14 cellular contexts compared by ENCODE assay signal in the genomic region with DNA sequence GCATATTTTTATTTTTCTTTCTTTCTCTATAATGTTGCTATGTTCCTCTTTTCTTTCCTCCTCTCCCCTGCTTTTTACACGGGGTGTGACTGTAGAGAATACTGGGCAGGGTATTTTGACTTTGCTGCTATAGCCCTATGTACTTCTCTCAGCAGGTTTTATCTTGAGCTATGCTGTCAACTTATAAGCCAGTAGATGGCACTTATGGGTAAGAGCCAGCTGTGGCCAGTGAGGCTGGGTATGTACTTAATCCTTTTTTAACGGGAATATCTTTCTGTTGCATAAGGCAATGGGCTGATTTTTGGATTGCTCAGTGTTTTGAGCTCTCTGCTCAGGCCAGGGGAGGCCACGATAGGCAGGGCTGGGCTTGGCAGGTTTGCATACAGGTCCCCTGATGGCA.
DNase-seq lines count a peak whose midpoint lies in the region; TF ChIP-seq lines count a peak whose summit lies in the region.
"Had no signal": no experiment of that assay in that cellular context is flagged by ENCODE, and none has a peak within 500 bp of the region (broad histone marks: within the 10 kb centered on the region; RNA-seq: fewer than 3 reads in every experiment).

No MANE protein-coding gene starts in this region.

- H3K4me1 ChIP-seq in OCI-LY1 (ENCODE audit: insufficient read depth, low read length, severe bottlenecking): no peaks in the 10 kb centered on the region
- no peaks in the 10 kb centered on the region for H3K4me1 ChIP-seq in neural progenitor cell
- peaks cover 4% of the 10 kb centered on the region for H3K4me1 ChIP-seq in osteoblast (ENCODE audit: insufficient read depth, low read length)
- H3K4me1 ChIP-seq in adrenal gland (replicated peaks in 1 of 2): no peaks in the 10 kb centered on the region

- intact Hi-C loops in adrenal gland (cut with DNase I): no loop called here

- TF ChIP-seq CTCF in OCI-LY1 (IDR thresholded peaks at IDR 0.05; ENCODE audit: low read length) (peak; percentile 13; the same call in 1 of the 2 replicates), choroid plexus epithelial cell (conservative IDR thresholded peaks at IDR 0.05; ENCODE audit: low read depth, low read length) (peak; percentile 27), neural progenitor cell (IDR thresholded peaks at IDR 0.05) (peak; percentile 31), osteoblast (IDR thresholded peaks at IDR 0.05; ENCODE audit: extremely low read depth, low read depth, low read length) (no peak), adrenal gland (IDR thresholded peaks at IDR 0.05) (no peak)

- H4K20me1 ChIP-seq in OCI-LY1 (ENCODE audit: insufficient read depth, low read length) (no peaks in the 10 kb centered on the region), neural progenitor cell (ENCODE audit: low read depth) (no peaks in the 10 kb centered on the region), osteoblast (ENCODE audit: insufficient read depth, low read length) (no peaks in the 10 kb centered on the region)

- no peak overlapping the region for H3K4me3 Mint-ChIP-seq in neural progenitor cell
- H3K4me3 Mint-ChIP-seq: activated CD8-positive, alpha-beta T cell treated with anti-CD3 and anti-CD28 coated beads for 36 hours; CD4-positive, CD25-positive, alpha-beta regulatory T cell; central memory CD8-positive, alpha-beta T cell had no signal

- H3K9me2 ChIP-seq in OCI-LY1 (ENCODE audit: low read depth, low read length): no peaks in the 10 kb centered on the region

- H3K27me3 Mint-ChIP-seq in neural progenitor cell (ENCODE audit: insufficient read depth, low read depth): no peaks in the 10 kb centered on the region
- H3K27me3 Mint-ChIP-seq: CD4-positive, CD25-positive, alpha-beta regulatory T cell; central memory CD8-positive, alpha-beta T cell had no signal

- H3F3A ChIP-seq in OCI-LY1 (ENCODE audit: insufficient read depth, low read length) (no peaks in the 10 kb centered on the region), neural progenitor cell (ENCODE audit: low read depth) (no peaks in the 10 kb centered on the region)

- H3K4me1 Mint-ChIP-seq in neural progenitor cell: no peaks in the 10 kb centered on the region
- H3K4me1 Mint-ChIP-seq: CD4-positive, CD25-positive, alpha-beta regulatory T cell; central memory CD8-positive, alpha-beta T cell had no signal

- no peak overlapping the region for H3K27ac ChIP-seq in OCI-LY1 (ENCODE audit: low read depth, low read length, poor library complexity, severe bottlenecking)
- no peak overlapping the region for H3K27ac ChIP-seq in neural progenitor cell
- H3K27ac ChIP-seq in osteoblast (ENCODE audit: low read depth, low read length): no peak overlapping the region
- no peak overlapping the region for H3K27ac ChIP-seq in adrenal gland
- H3K27ac ChIP-seq: SK-N-MC had no signal

- WGBS in adrenal gland, 4 donors: 83 to 88% (median 87%) methylated on average over 2 to 3 of the region's 3 CpGs

- H3K9me3 ChIP-seq in OCI-LY1 (ENCODE audit: low read length): no peaks in the 10 kb centered on the region
- H3K9me3 ChIP-seq in neural progenitor cell (ENCODE audit: low read depth): no peaks in the 10 kb centered on the region
- H3K9me3 ChIP-seq in osteoblast (ENCODE audit: low read depth, low read length): peaks cover 4% of the 10 kb centered on the region
- H3K9me3 ChIP-seq in adrenal gland (replicated peaks in 1 of 3): no peaks in the 10 kb centered on the region

- no peak overlapping the region for H2AFZ ChIP-seq in OCI-LY1 (ENCODE audit: low read length)
- H2AFZ ChIP-seq in neural progenitor cell (replicated peaks): no peak overlapping the region
- H2AFZ ChIP-seq in osteoblast (ENCODE audit: low read length): no peak overlapping the region

- TF ChIP-seq POLR2A in adrenal gland (IDR thresholded peaks at IDR 0.05): no peak

- H3K4me2 ChIP-seq in OCI-LY1 (ENCODE audit: low read length) (no peak overlapping the region), neural progenitor cell (no peak overlapping the region), osteoblast (ENCODE audit: insufficient read depth, low read length) (no peak overlapping the region)

- peaks cover 2% of the 10 kb centered on the region for H3K36me3 Mint-ChIP-seq in neural progenitor cell
- H3K36me3 Mint-ChIP-seq: CD4-positive, CD25-positive, alpha-beta regulatory T cell had no signal

- no peak overlapping the region for H3K4me3 ChIP-seq in OCI-LY1 (ENCODE audit: low read depth, low read length, poor library complexity, severe bottlenecking)
- H3K4me3 ChIP-seq in choroid plexus epithelial cell (ENCODE audit: low read depth, low read length): no peak overlapping the region
- no peak overlapping the region for H3K4me3 ChIP-seq in neural progenitor cell
- H3K4me3 ChIP-seq in osteoblast (ENCODE audit: insufficient read depth, low read length): no peak overlapping the region
- H3K4me3 ChIP-seq in adrenal gland: no peak overlapping the region
- H3K4me3 ChIP-seq: SK-N-MC had no signal

- DNase-seq in NCI-H1694 (lab: John Stamatoyannopoulos, UW) (peak; percentile 2), NCI-H1694 treated with DMSO at 0.1 percent for 48 hours (lab: John Stamatoyannopoulos, UW) (no peak), choroid plexus epithelial cell (ENCODE audit: low read depth) (peak; percentile 35), neural progenitor cell (ENCODE audit: low spot score) (peak; percentile 5), osteoblast (ENCODE audit: insufficient read length, low spot score, missing footprints) (no peak), EL (no peak), adrenal gland (no peak)
- DNase-seq: activated CD8-positive, alpha-beta T cell treated with anti-CD3 and anti-CD28 coated beads for 36 hours; CD4-positive, CD25-positive, alpha-beta regulatory T cell; H7; stimulated activated CD8-positive, alpha-beta memory T cell treated with anti-CD3 and anti-CD28 coated beads, Interleukin-4, amount 100 ng/mL, for 48 hours had no signal

- no peaks in the 10 kb centered on the region for H3K27me3 ChIP-seq in OCI-LY1 (ENCODE audit: insufficient read depth, low read length)
- H3K27me3 ChIP-seq in neural progenitor cell: no peaks in the 10 kb centered on the region
- no peaks in the 10 kb centered on the region for H3K27me3 ChIP-seq in osteoblast (ENCODE audit: insufficient read depth, low read length)
- H3K27me3 ChIP-seq in adrenal gland: no peaks in the 10 kb centered on the region

- no peaks in the 10 kb centered on the region for H3K9me3 Mint-ChIP-seq in neural progenitor cell

- no peak overlapping the region for H3K27ac Mint-ChIP-seq in neural progenitor cell
- H3K27ac Mint-ChIP-seq: activated CD8-positive, alpha-beta T cell treated with anti-CD3 and anti-CD28 coated beads for 36 hours; CD4-positive, CD25-positive, alpha-beta regulatory T cell had no signal

- H3K36me3 ChIP-seq in OCI-LY1 (ENCODE audit: insufficient read depth, low read length) (no peaks in the 10 kb centered on the region), neural progenitor cell (no peaks in the 10 kb centered on the region), osteoblast (ENCODE audit: insufficient read depth, low read length) (peaks cover 16% of the 10 kb centered on the region), adrenal gland (replicated peaks in 1 of 2) (no peaks in the 10 kb centered on the region)

- H3K79me2 ChIP-seq in OCI-LY1 (ENCODE audit: insufficient read depth, low read length) (no peaks in the 10 kb centered on the region), neural progenitor cell (ENCODE audit: low read depth) (no peaks in the 10 kb centered on the region), osteoblast (ENCODE audit: insufficient read depth, low read length) (peaks cover 42% of the 10 kb centered on the region)

- H3K9ac ChIP-seq in OCI-LY1 (ENCODE audit: low read length): no peak overlapping the region
- H3K9ac ChIP-seq in neural progenitor cell: no peak overlapping the region

Comparison
In these comparisons a context has a peak if more than half of its experiments do, and no peak if none do; other contexts are left out.
1. DNase-seq: peak in NCI-H1694 (single experiment), choroid plexus epithelial cell (single experiment) and neural progenitor cell (single experiment); none in NCI-H1694 treated with DMSO at 0.1 percent for 48 hours (single experiment), osteoblast (single experiment), EL (single experiment) and adrenal gland (0 of 7).
2. CTCF ChIP-seq: peak in OCI-LY1 (single experiment), choroid plexus epithelial cell (single experiment) and neural progenitor cell (single experiment); none in osteoblast (single experiment) and adrenal gland (0 of 6).